8 cellular contexts compared by ENCODE assay signal in genomic region chr15:74782596-74783071, GRCh38. TPM values are rescaled to one million over a fixed set of nuclear protein-coding genes. Genes with fewer than 3 reads are reported as not detected.
DNase-seq lines count a peak whose midpoint lies in the region; TF ChIP-seq lines count a peak whose summit lies in the region.

No MANE protein-coding gene starts in this region.

- no peak overlapping the region for H2AFZ ChIP-seq in fibroblast of lung (ENCODE audit: low read length)

- H3K27ac ChIP-seq in SJSA1 (no peak overlapping the region), fibroblast of lung (ENCODE audit: insufficient read depth, low read length) (peak overlapping the region; percentile 57)

- H3K36me3 Mint-ChIP-seq in progenitor cell of endocrine pancreas (ENCODE audit: insufficient read depth) = no peaks in the 10 kb centered on the region

- H3K79me2 ChIP-seq in fibroblast of lung (ENCODE audit: control insufficient read depth, insufficient read depth, low read length) = peaks cover 50% of the 10 kb centered on the region

- no peak for TF ChIP-seq CTCF in GM06990 (IDR thresholded peaks at IDR 0.05; ENCODE audit: insufficient read depth, low read length, poor library complexity, severe bottlenecking)
- no peak for TF ChIP-seq CTCF in fibroblast of lung (conservative IDR thresholded peaks at IDR 0.05 in 1 of 2, IDR thresholded peaks at IDR 0.05 in 1 of 2; ENCODE audit: low read depth in 1 of 2, low read length in 2 of 2)
- TF ChIP-seq CTCF in progenitor cell of endocrine pancreas (IDR thresholded peaks at IDR 0.05; ENCODE audit: unreplicated experiment) = no peak

- H3K4me2 ChIP-seq in fibroblast of lung (ENCODE audit: extremely low read depth, insufficient read depth, low read length) = peak overlapping the region; percentile 100

- H3K4me3 ChIP-seq in GM06990 (replicated peaks; ENCODE audit: low read depth, low read length) = peak overlapping the region; percentile 98
- peak overlapping the region; percentile 98 for H3K4me3 ChIP-seq in SJSA1
- H3K4me3 ChIP-seq in fibroblast of lung (replicated peaks in 1 of 4; ENCODE audit: control extremely low read depth in 1 of 4, insufficient read depth in 1 of 4, low read depth in 3 of 4, low read length in 4 of 4) = peak overlapping the region; percentile 71 to 90 (median 88)

- H3K36me3 ChIP-seq in GM06990 (ENCODE audit: control insufficient read depth, insufficient read depth, low read length) (peaks cover 3% of the 10 kb centered on the region), SJSA1 (peaks cover 7% of the 10 kb centered on the region), fibroblast of lung (ENCODE audit: control insufficient read depth, insufficient read depth, low read length) (no peaks in the 10 kb centered on the region)

- H3K27me3 ChIP-seq in GM06990 (replicated peaks; ENCODE audit: control insufficient read depth, insufficient read depth, low read length) = no peaks in the 10 kb centered on the region
- no peaks in the 10 kb centered on the region for H3K27me3 ChIP-seq in SJSA1 (replicated peaks)
- no peaks in the 10 kb centered on the region for H3K27me3 ChIP-seq in fibroblast of lung (ENCODE audit: control insufficient read depth, insufficient read depth, low read length)

- H3K9me3 ChIP-seq in SJSA1 (replicated peaks) (no peaks in the 10 kb centered on the region), fibroblast of lung (ENCODE audit: control insufficient read depth, insufficient read depth, low read depth, low read length) (no peaks in the 10 kb centered on the region)

- peak overlapping the region; percentile 83 for H3K27ac Mint-ChIP-seq in progenitor cell of endocrine pancreas

- H3K9ac ChIP-seq in fibroblast of lung (ENCODE audit: insufficient read depth, low read length) = peak overlapping the region; percentile 59

- H4K20me1 ChIP-seq in fibroblast of lung (ENCODE audit: control insufficient read depth, extremely low read depth, insufficient read depth, low read length) = no peaks in the 10 kb centered on the region

- H3K4me3 Mint-ChIP-seq in progenitor cell of endocrine pancreas (ENCODE audit: low read depth) = peak overlapping the region; percentile 87

- peaks cover 30% of the 10 kb centered on the region for H3K4me1 ChIP-seq in SJSA1 (replicated peaks)
- peaks cover 50% of the 10 kb centered on the region for H3K4me1 ChIP-seq in fibroblast of lung (ENCODE audit: control insufficient read depth, extremely low read depth, insufficient read depth, low read length)

- H3K27me3 Mint-ChIP-seq in progenitor cell of endocrine pancreas = peaks cover 10% of the 10 kb centered on the region

- peaks cover 20% of the 10 kb centered on the region for H3K4me1 Mint-ChIP-seq in progenitor cell of endocrine pancreas (ENCODE audit: low read depth)

- H3K9me3 Mint-ChIP-seq in progenitor cell of endocrine pancreas (ENCODE audit: low read depth) = no peaks in the 10 kb centered on the region

- no peak for DNase-seq in GM06990 (ENCODE audit: extremely low read depth, insufficient read length)
- peak in 1 of 2 experiments; percentile 19 for DNase-seq in SJSA1 (ENCODE audit: low read depth in 1 of 2, low spot score in 2 of 2)
- DNase-seq in fibroblast of lung (ENCODE audit: low read depth in 2 of 2) = no peak
- DNase-seq in progenitor cell of endocrine pancreas (ENCODE audit: low spot score, unreplicated experiment) = peak; percentile 34
- no peak for DNase-seq in HCEC 1CT
- DNase-seq in glomerular visceral epithelial cell (ENCODE audit: extremely low spot score) = no peak
- DNase-seq in NCI-H2081 treated with DMSO at 0.1 percent for 48 hours (lab: John Stamatoyannopoulos, UW) = no peak
- no peak for DNase-seq in stimulated activated naive CD4-positive, alpha-beta T cell (lab: John Stamatoyannopoulos, UW)

RNA-seq across cellular contexts. Expression of gene CSK, which starts 0.8 kb away (rescaled TPM):
- 14.8 and 19.2 TPM in 2 replicates for total RNA-seq in SJSA1 (2014; rRNA removed; shearing (Covaris generic))
- total RNA-seq in fibroblast of lung = 16.2 and 22.0 TPM in 2 replicates
- 21.5 and 28.2 TPM in 2 replicates for polyA plus RNA-seq in fibroblast of lung
- polyA plus RNA-seq in fibroblast of lung (2012) = 38.7 and 47.7 TPM in 2 replicates
- polyA minus RNA-seq in fibroblast of lung (ENCODE audit: low replicate concordance) = 61.0 and 91.1 TPM in 2 replicates
- total RNA-seq in progenitor cell of endocrine pancreas = 70.9 and 72.4 TPM in 2 replicates

RNA-seq across cellular contexts. Expression of gene LMAN1L, which starts 30.0 kb away (rescaled TPM):
- not detected in 2 replicates for total RNA-seq in SJSA1 (2014; rRNA removed; shearing (Covaris generic))
- not detected in 2 replicates for total RNA-seq in fibroblast of lung
- not detected in 2 replicates for polyA plus RNA-seq in fibroblast of lung
- not detected in 2 replicates for polyA plus RNA-seq in fibroblast of lung (2012)
- not detected in 2 replicates for polyA minus RNA-seq in fibroblast of lung (ENCODE audit: low replicate concordance)
- not detected in 2 replicates for total RNA-seq in progenitor cell of endocrine pancreas

RNA-seq across cellular contexts. Expression of gene CYP1A2, which starts 34.0 kb away (rescaled TPM):
- total RNA-seq in SJSA1 (2014; rRNA removed; shearing (Covaris generic)) = not detected in 2 replicates
- total RNA-seq in fibroblast of lung = not detected in 2 replicates
- polyA plus RNA-seq in fibroblast of lung = not detected in 2 replicates
- not detected in 2 replicates for polyA plus RNA-seq in fibroblast of lung (2012)
- polyA minus RNA-seq in fibroblast of lung (ENCODE audit: low replicate concordance) = not detected in 2 replicates
- not detected in 2 replicates for total RNA-seq in progenitor cell of endocrine pancreas

RNA-seq across cellular contexts. Expression of gene CPLX3, which starts 43.8 kb away (rescaled TPM):
- total RNA-seq in SJSA1 (2014; rRNA removed; shearing (Covaris generic)) = 0.13 TPM in 1 of 2 replicates, not detected in the other
- total RNA-seq in fibroblast of lung (not detected in 2 replicates), progenitor cell of endocrine pancreas (not detected in 2 replicates)
- not detected in 2 replicates for polyA plus RNA-seq in fibroblast of lung
- polyA plus RNA-seq in fibroblast of lung (2012) = not detected in 2 replicates
- not detected in 2 replicates for polyA minus RNA-seq in fibroblast of lung (ENCODE audit: low replicate concordance)

RNA-seq across cellular contexts. Expression of gene CYP1A1, which starts 57.3 kb away (rescaled TPM):
- total RNA-seq in SJSA1 (2014; rRNA removed; shearing (Covaris generic)) = 0.18 TPM in 1 of 2 replicates, not detected in the other
- total RNA-seq in fibroblast of lung (under 0.01 TPM in 1 of 2 replicates, not detected in the other), progenitor cell of endocrine pancreas (1.5 and 2.8 TPM in 2 replicates)
- 0.02 TPM in 1 of 2 replicates, not detected in the other for polyA plus RNA-seq in fibroblast of lung
- polyA plus RNA-seq in fibroblast of lung (2012) = 0.06 TPM in 1 of 2 replicates, not detected in the other
- not detected in 2 replicates for polyA minus RNA-seq in fibroblast of lung (ENCODE audit: low replicate concordance)
